1 cellular context compared by ENCODE assay signal in genomic region chr1:44673675-44674112, GRCh38.
TF ChIP-seq lines count a peak whose summit lies in the region.

No MANE protein-coding gene starts in this region.

TF ChIP-seq in HEK293T, 16 proteins besides CTCF, POLR2A, EP300 and RAD21 (continued from another document):
- no peak for TF ChIP-seq PKNOX1 (IDR thresholded peaks at IDR 0.05)
- no peak for TF ChIP-seq SUZ12 (IDR thresholded peaks at IDR 0.05)
- no peak for TF ChIP-seq TARDBP (IDR thresholded peaks at IDR 0.05)
- TF ChIP-seq CTBP1 (IDR thresholded peaks at IDR 0.05; ENCODE audit: borderline replicate concordance), result no peak
- no peak for TF ChIP-seq ARNT (IDR thresholded peaks at IDR 0.05)
- TF ChIP-seq ZNF384 (IDR thresholded peaks at IDR 0.05), result no peak
- TF ChIP-seq L3MBTL2 (conservative IDR thresholded peaks at IDR 0.05), result no peak
